In the genomic region with DNA sequence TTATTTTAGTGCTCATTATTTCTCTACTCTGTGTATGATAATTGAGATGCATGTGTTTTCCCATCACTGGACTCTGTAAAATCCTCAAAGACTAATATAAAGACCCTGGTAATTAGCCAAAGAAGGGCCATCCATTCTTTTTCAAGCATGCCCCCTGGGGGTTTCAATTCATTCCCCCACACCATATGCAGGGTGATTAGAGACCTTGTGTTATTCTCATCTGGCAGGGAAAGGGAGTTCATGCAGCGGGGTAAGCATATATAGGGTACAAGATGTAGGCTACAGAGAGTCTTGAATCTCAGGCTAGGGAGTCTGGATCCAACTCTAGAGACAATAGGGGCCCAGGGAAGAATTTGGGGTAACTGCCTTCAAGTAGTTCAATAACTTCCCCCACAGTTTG, we compare ENCODE assay signal across 20 cellular contexts.
"Had no signal": no experiment of that assay in that cellular context is flagged by ENCODE, and none has a peak within 500 bp of the region (broad histone marks: within the 10 kb centered on the region; RNA-seq: fewer than 3 reads in every experiment).

No MANE protein-coding gene starts in this region.

- DNase-seq: effector CD4-positive, alpha-beta T cell; endodermal cell; erythroblast; foreskin keratinocyte; left colon; left ventricle myocardium superior; mesenchymal stem cell; midbrain; naive B cell; nephron progenitor cell; psoas muscle; retina; right lobe of liver; stimulated activated CD4-positive, alpha-beta T cell treated with anti-CD3 and anti-CD28 coated beads, Interleukin-4, amount 100 ng/mL, for 1 hour; stimulated activated CD8-positive, alpha-beta memory T cell treated with anti-CD3 and anti-CD28 coated beads, Interleukin-4, amount 100 ng/mL, for 48 hours; stimulated activated naive CD8-positive, alpha-beta T cell treated with anti-CD3 and anti-CD28 coated beads, Interleukin-15, Interleukin-2, amounts not matched to agents 100 U/mL and 50 U/mL, for 24 hours; thyroid gland had no signal

- ATAC-seq: foreskin keratinocyte; left colon; left ventricle myocardium superior; psoas muscle; right lobe of liver; stimulated activated effector memory CD8-positive, alpha-beta T cell treated with anti-CD3 and anti-CD28 coated beads, Interleukin-12 subunit alpha, Interleukin-12 subunit beta, amount 100 ng/mL, for 72 hours; stimulated activated naive CD8-positive, alpha-beta T cell treated with anti-CD3 and anti-CD28 coated beads, Interleukin-15, Interleukin-2, amounts not matched to agents 100 U/mL and 50 U/mL, for 24 hours had no signal

- FAIRE-seq: endothelial cell of umbilical vein, urothelium cell line had no signal
